In the genomic region with DNA sequence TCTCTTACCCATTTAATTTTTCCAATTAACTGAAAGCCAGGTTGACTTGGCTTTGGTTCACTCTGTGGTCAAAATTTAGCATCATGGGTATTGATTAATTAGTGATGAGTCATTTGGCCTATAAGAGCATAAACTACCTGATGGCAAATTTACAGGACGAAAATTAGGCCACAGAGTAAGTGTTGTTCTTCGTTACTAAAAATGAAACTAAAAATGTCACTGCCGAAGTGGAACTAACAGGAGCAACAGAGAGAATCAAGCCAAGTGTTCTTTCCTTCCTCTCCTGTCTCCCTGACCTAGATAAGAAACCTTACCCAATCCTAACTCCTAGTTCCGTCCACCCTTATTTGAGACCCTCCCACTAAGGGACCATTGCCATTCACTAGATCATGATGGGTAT, we compare ENCODE assay signal across 8 cellular contexts.
A peak's percentile ranks its signal among the peaks of the same experiment; 100 is the strongest.
DNase-seq lines count a peak whose midpoint lies in the region; ATAC-seq and TF ChIP-seq lines count a peak whose summit lies in the region.

No MANE protein-coding gene starts in this region.

- ATAC-seq in GM19328 (IDR thresholded peaks at IDR 0.05; ENCODE audit: unreplicated experiment) (peak; percentile 85), HG03342 (IDR thresholded peaks at IDR 0.05; ENCODE audit: unreplicated experiment) (peak; percentile 91), activated B cell treated with CpG ODN at 0.5 μM for 24 hours (ENCODE audit: low read depth) (peak; percentile 45), right lobe of liver (peak; percentile 66 to 78 (median 73))

- H3K4me3 Mint-ChIP-seq in activated B cell treated with CpG ODN at 0.5 μM for 24 hours: peak overlapping the region; percentile 77

- DNase-seq in Ammon's horn (ENCODE audit: low spot score) (peak; percentile 13), activated B cell treated with CpG ODN at 0.5 μM for 24 hours (no peak), right lobe of liver (no peak), lower leg skin (ENCODE audit: low spot score in 2 of 2) (no peak), COR-L47 (lab: John Stamatoyannopoulos, UW) (no peak), mesenteric fat pad (ENCODE audit: low spot score) (no peak)

- H3K4me3 ChIP-seq in right lobe of liver (peak overlapping the region in 2 of 3 donors; percentile 4 to 23), lower leg skin (ENCODE audit: low read depth, poor library complexity, severe bottlenecking) (no peak overlapping the region)

- no peaks in the 10 kb centered on the region for H3K9me3 ChIP-seq in right lobe of liver

- TF ChIP-seq CTCF in activated B cell treated with CpG ODN at 0.5 μM for 24 hours (IDR thresholded peaks at IDR 0.05): no peak
- TF ChIP-seq CTCF in right lobe of liver (IDR thresholded peaks at IDR 0.05): no peak
- no peak for TF ChIP-seq CTCF in lower leg skin (IDR thresholded peaks at IDR 0.05)

- no peaks in the 10 kb centered on the region for H3K27me3 ChIP-seq in right lobe of liver

- peaks cover 0 to 45% (median 16%) of the 10 kb centered on the region in 4 donors for H3K4me1 ChIP-seq in right lobe of liver

- CTCF ChIA-PET in activated B cell treated with CpG ODN at 0.5 μM for 24 hours (lab: Charles Lee): no interaction called here

- no peaks in the 10 kb centered on the region for H3K27me3 Mint-ChIP-seq in activated B cell treated with CpG ODN at 0.5 μM for 24 hours

- POLR2A ChIA-PET in activated B cell treated with CpG ODN at 0.5 μM for 24 hours (lab: Charles Lee): no interaction called here

- intact Hi-C loops in activated B cell treated with CpG ODN at 0.5 μM for 24 hours (cut with micrococcal nuclease) (loop anchor here (10.0 kb wide), 1 partner anchor 265 kb away; the partner anchor contains the start of gene GAPT), right lobe of liver (cut with DNase I) (no loop called here), lower leg skin (cut with DNase I; ENCODE audit: low total_unique reads) (no loop called here)

- peak overlapping the region; percentile 26 to 54 (median 51) for H3K27ac ChIP-seq in right lobe of liver

- no peaks in the 10 kb centered on the region for H3K36me3 ChIP-seq in right lobe of liver

- TF ChIP-seq POLR2A in right lobe of liver (IDR thresholded peaks at IDR 0.05): no peak
- TF ChIP-seq POLR2A in lower leg skin (IDR thresholded peaks at IDR 0.05): no peak

- H3K36me3 Mint-ChIP-seq in activated B cell treated with CpG ODN at 0.5 μM for 24 hours (ENCODE audit: low read depth): no peaks in the 10 kb centered on the region

- peak overlapping the region; percentile 50 for H3K27ac Mint-ChIP-seq in activated B cell treated with CpG ODN at 0.5 μM for 24 hours

- no peaks in the 10 kb centered on the region for H3K9me3 Mint-ChIP-seq in activated B cell treated with CpG ODN at 0.5 μM for 24 hours

- peaks cover 21% of the 10 kb centered on the region for H3K4me1 Mint-ChIP-seq in activated B cell treated with CpG ODN at 0.5 μM for 24 hours

- 2% methylated on average over 4 of the region's 4 CpGs for WGBS in right lobe of liver (ENCODE audit: insufficient coverage, low coverage, low lambda C conversion rate, missing lambda C conversion rate)
- 28 to 44% methylated on average over 4 of the region's 4 CpGs for WGBS in lower leg skin, 2 donors
